ENCODE assay signal across 22 cellular contexts in genomic region chr2:31664949-31665724, GRCh38.
DNase-seq lines count a peak whose midpoint lies in the region; ATAC-seq, FAIRE-seq and TF ChIP-seq lines count a peak whose summit lies in the region.
"Had no signal": no experiment of that assay in that cellular context is flagged by ENCODE, and none has a peak within 500 bp of the region (broad histone marks: within the 10 kb centered on the region; RNA-seq: fewer than 3 reads in every experiment).

No MANE protein-coding gene starts in this region.

- TF ChIP-seq EP300 in K562 (IDR thresholded peaks at IDR 0.05; ENCODE audit: low read length) (no peak), HepG2 (IDR thresholded peaks at IDR 0.05; ENCODE audit: low read depth in 2 of 2, low read length in 2 of 2) (no peak), HepG2 (CRISPR knock-in tag; IDR thresholded peaks at IDR 0.05; ENCODE audit: borderline replicate concordance) (no peak)

- WGBS in K562 (ENCODE audit: insufficient coverage, low coverage, missing lambda C conversion rate): 3% methylated on average over 2 of the region's 2 CpGs
- 34% methylated on average over 2 of the region's 2 CpGs for WGBS in HepG2 (ENCODE audit: low lambda C conversion rate)
- WGBS in right lobe of liver (ENCODE audit: insufficient coverage, low coverage, low lambda C conversion rate, missing lambda C conversion rate): 31% methylated on average over 2 of the region's 2 CpGs

- H3K79me2 ChIP-seq in K562 (ENCODE audit: control insufficient read depth, insufficient read depth, low read length) (no peaks in the 10 kb centered on the region), HepG2 (ENCODE audit: insufficient read depth, low read length) (no peaks in the 10 kb centered on the region)

- H3K4me3 ChIP-seq in K562: no peak overlapping the region
- no peak overlapping the region for H3K4me3 ChIP-seq in HepG2 (replicated peaks in 1 of 3; ENCODE audit: insufficient read depth in 1 of 3, low read depth in 2 of 3, low read length in 3 of 3)
- no peak overlapping the region for H3K4me3 ChIP-seq in right lobe of liver
- H3K4me3 ChIP-seq in A673 (ENCODE audit: low read depth, low read length, poor library complexity, severe bottlenecking): no peak overlapping the region
- H3K4me3 ChIP-seq: BLaER1 had no signal

- no peak overlapping the region for H3K4me2 ChIP-seq in K562 (ENCODE audit: insufficient read depth, low read length)
- no peak overlapping the region for H3K4me2 ChIP-seq in HepG2 (ENCODE audit: low read depth, low read length)
- H3K4me2 ChIP-seq: BLaER1 had no signal

- BruUV-seq in K562 (replicated peaks; lab: Mats Ljungman, UMichigan) (no TSS peak), HepG2 (replicated peaks; lab: Mats Ljungman, UMichigan) (no TSS peak), A673 (replicated peaks; lab: Mats Ljungman, UMichigan) (no TSS peak)

- TF ChIP-seq POLR2A in K562 (conservative IDR thresholded peaks at IDR 0.05) (no peak), HepG2 (IDR thresholded peaks at IDR 0.05; ENCODE audit: insufficient read depth in 1 of 2, low read depth in 2 of 2, low read length in 2 of 2) (no peak), right lobe of liver (IDR thresholded peaks at IDR 0.05) (no peak)

- H3K9me3 ChIP-seq in K562 (replicated peaks; ENCODE audit: control insufficient read depth, insufficient read depth, low read depth, low read length) (no peaks in the 10 kb centered on the region), HepG2 (ENCODE audit: low read length) (no peaks in the 10 kb centered on the region), right lobe of liver (no peaks in the 10 kb centered on the region), A673 (ENCODE audit: low read depth, low read length, poor library complexity, severe bottlenecking) (no peaks in the 10 kb centered on the region)
- H3K9me3 ChIP-seq: BE2C, BLaER1 had no signal

- intact Hi-C loops in K562 (cut with micrococcal nuclease): no loop called here
- intact Hi-C loops in HepG2 (cut with micrococcal nuclease; ENCODE audit: unreplicated experiment): no loop called here
- intact Hi-C loops in right lobe of liver (cut with DNase I): no loop called here
- intact Hi-C loops in A673 (cut with micrococcal nuclease; ENCODE audit: unreplicated experiment): no loop called here

- H3K27me3 ChIP-seq in K562 (ENCODE audit: control insufficient read depth in 2 of 2, insufficient read depth in 2 of 2, low read length in 2 of 2): no peaks in the 10 kb centered on the region
- no peaks in the 10 kb centered on the region for H3K27me3 ChIP-seq in HepG2 (ENCODE audit: control insufficient read depth in 1 of 2, insufficient read depth in 2 of 2, low read length in 2 of 2)
- no peaks in the 10 kb centered on the region for H3K27me3 ChIP-seq in right lobe of liver
- peaks cover 4% of the 10 kb centered on the region for H3K27me3 ChIP-seq in A673 (replicated peaks; ENCODE audit: insufficient read depth, low read depth, low read length, poor library complexity)
- H3K27me3 ChIP-seq: BE2C, BLaER1 had no signal

- no peak overlapping the region for H3K27ac ChIP-seq in K562 (ENCODE audit: extremely low read depth, low read depth, low read length)
- H3K27ac ChIP-seq in HepG2 (ENCODE audit: extremely low read length, insufficient read depth, low read length): no peak overlapping the region
- H3K27ac ChIP-seq in right lobe of liver: peak overlapping the region in 2 of 3 donors; percentile 48 to 56
- H3K27ac ChIP-seq in A673 (ENCODE audit: low read depth, low read length, poor library complexity, severe bottlenecking): no peak overlapping the region
- H3K27ac ChIP-seq: BLaER1 had no signal

- in situ Hi-C loops in K562 (cut with MboI) (no loop called here), HepG2 (cut with HindIII; ENCODE audit: extremely low pct_ligation_motif_present, low pct_unique_long_range_greater_than_20kb) (no loop called here), KBM-7 (cut with MboI; ENCODE audit: low pct_unique_long_range_greater_than_20kb, low sequenced_read_pairs) (no loop called here)

- no peak overlapping the region for H3K9ac ChIP-seq in K562 (ENCODE audit: insufficient read depth in 1 of 2, low read depth in 2 of 2, low read length in 2 of 2)
- H3K9ac ChIP-seq in HepG2 (ENCODE audit: insufficient read depth, low read depth, low read length): no peak overlapping the region
- H3K9ac ChIP-seq: BLaER1 had no signal

- TF ChIP-seq CTCF in K562 (IDR thresholded peaks at IDR 0.05 in 2 of 3, conservative IDR thresholded peaks at IDR 0.05 in 1 of 3; ENCODE audit: insufficient read depth in 2 of 3, low read depth in 1 of 3, low read length in 3 of 3) (no peak), HepG2 (CRISPR knock-in tag; IDR thresholded peaks at IDR 0.05) (no peak), right lobe of liver (IDR thresholded peaks at IDR 0.05) (no peak), A673 (conservative IDR thresholded peaks at IDR 0.05; ENCODE audit: low read depth, low read length) (no peak)

- ATAC-seq in K562: no peak
- ATAC-seq in HepG2: no peak
- ATAC-seq in right lobe of liver: peak; percentile 52 to 82 (median 57)
- no peak for ATAC-seq in HG02571 (IDR thresholded peaks at IDR 0.05; ENCODE audit: unreplicated experiment)

- H3K4me1 ChIP-seq in K562 (replicated peaks in 1 of 2; ENCODE audit: control insufficient read depth in 2 of 2, insufficient read depth in 2 of 2, low read length in 2 of 2): no peaks in the 10 kb centered on the region
- H3K4me1 ChIP-seq in HepG2 (ENCODE audit: insufficient read depth, low read length): no peaks in the 10 kb centered on the region
- H3K4me1 ChIP-seq in right lobe of liver: peaks cover 0 to 19% (median 9%) of the 10 kb centered on the region in 4 donors
- no peaks in the 10 kb centered on the region for H3K4me1 ChIP-seq in A673 (ENCODE audit: insufficient read depth, low read length, poor library complexity, severe bottlenecking)
- H3K4me1 ChIP-seq: BE2C, BLaER1 had no signal

- FAIRE-seq in HTR-8/SVneo (lab: Jason Lieb, UNC) (peak; percentile 42), K562 (lab: Jason Lieb, UNC) (no peak), HepG2 (lab: Jason Lieb, UNC) (no peak)
- FAIRE-seq: A204.1, G401.6, GM12891, GM19239 had no signal

- no peaks in the 10 kb centered on the region for H3K9me1 ChIP-seq in K562 (ENCODE audit: control insufficient read depth, insufficient read depth, low read length)

- no peak for DNase-seq in HTR-8/SVneo (ENCODE audit: insufficient read length, low spot score)
- no peak for DNase-seq in K562 (ENCODE audit: extremely low read depth in 1 of 4, low spot score in 3 of 4)
- no peak for DNase-seq in HepG2 (ENCODE audit: low spot score)
- peak in 1 of 3 donors; percentile 57 for DNase-seq in right lobe of liver
- no peak for DNase-seq in A673 (ENCODE audit: low spot score)
- no peak for DNase-seq in KBM-7
- no peak for DNase-seq in NCI-H748 (lab: John Stamatoyannopoulos, UW; ENCODE audit: unreplicated experiment)
- DNase-seq: 8988T; BE2C; C1 segment of cervical spinal cord; CD4-positive, alpha-beta memory T cell; CD4-positive, CD25-positive, alpha-beta regulatory T cell; CD8-positive, alpha-beta memory T cell; COR-L47; DMS79 treated with DMSO at 0.1 percent for 48 hours; GF-D8 had no signal

- no peak for TF ChIP-seq RAD21 in K562 (CRISPR knock-in tag; conservative IDR thresholded peaks at IDR 0.05 in 1 of 2, IDR thresholded peaks at IDR 0.05 in 1 of 2)
- TF ChIP-seq RAD21 in HepG2 (CRISPR knock-in tag; IDR thresholded peaks at IDR 0.05): no peak

- CTCF ChIA-PET in K562 (lab: Yijun Ruan, JAX; ENCODE audit: low intra/inter-chr PET ratio) (no interaction called here), HepG2 (lab: Yijun Ruan, JAX; ENCODE audit: low intra/inter-chr PET ratio, low total read pairs) (no interaction called here), A673 (lab: Charles Lee) (no interaction called here)

- H4K20me1 ChIP-seq in K562 (replicated peaks; ENCODE audit: control insufficient read depth, insufficient read depth, low read length) (no peaks in the 10 kb centered on the region), HepG2 (ENCODE audit: insufficient read depth, low read length) (no peaks in the 10 kb centered on the region)
- H4K20me1 ChIP-seq: BLaER1 had no signal

- H3K36me3 ChIP-seq in K562 (ENCODE audit: control insufficient read depth, insufficient read depth, low read length) (no peaks in the 10 kb centered on the region), HepG2 (replicated peaks in 1 of 2; ENCODE audit: control insufficient read depth in 1 of 2, insufficient read depth in 2 of 2, low read length in 2 of 2) (no peaks in the 10 kb centered on the region), right lobe of liver (no peaks in the 10 kb centered on the region), A673 (ENCODE audit: insufficient read depth, low read length, poor library complexity, severe bottlenecking) (no peaks in the 10 kb centered on the region)
- H3K36me3 ChIP-seq: BE2C, BLaER1 had no signal

- POLR2A ChIA-PET in K562 (lab: Yijun Ruan, JAX): no interaction called here
- POLR2A ChIA-PET in HepG2 (lab: Yijun Ruan, JAX): no interaction called here
- POLR2A ChIA-PET in A673 (lab: Charles Lee; ENCODE audit: low non-redundant PET): no interaction called here

- H2AFZ ChIP-seq in K562 (ENCODE audit: low read depth, low read length) (no peak overlapping the region), HepG2 (ENCODE audit: low read length) (no peak overlapping the region)

TF ChIP-seq in K562, 482 proteins besides CTCF, POLR2A, EP300 and RAD21 (continues in another document):
- no peak for TF ChIP-seq ZNF655 (CRISPR knock-in tag; IDR thresholded peaks at IDR 0.05)

TF ChIP-seq in HepG2, 621 proteins besides CTCF, POLR2A, EP300 and RAD21:
- TF ChIP-seq ZNF121 (CRISPR knock-in tag; IDR thresholded peaks at IDR 0.05) (peak; percentile 57), ZEB1 (IDR thresholded peaks at IDR 0.05; ENCODE audit: insufficient replicate concordance, low read depth) (no peak)

Comparison
In these comparisons a context has a peak if more than half of its experiments do, and no peak if none do; other contexts are left out.
1. ATAC-seq: peak in right lobe of liver (4 of 4); none in K562 (single experiment), HepG2 (single experiment) and HG02571 (single experiment).
2. H3K27ac ChIP-seq: peak in right lobe of liver (2 of 3); none in K562 (single experiment), HepG2 (single experiment) and A673 (single experiment).